Comparison of ENCODE assay signal across 26 cellular contexts in the genomic region with DNA sequence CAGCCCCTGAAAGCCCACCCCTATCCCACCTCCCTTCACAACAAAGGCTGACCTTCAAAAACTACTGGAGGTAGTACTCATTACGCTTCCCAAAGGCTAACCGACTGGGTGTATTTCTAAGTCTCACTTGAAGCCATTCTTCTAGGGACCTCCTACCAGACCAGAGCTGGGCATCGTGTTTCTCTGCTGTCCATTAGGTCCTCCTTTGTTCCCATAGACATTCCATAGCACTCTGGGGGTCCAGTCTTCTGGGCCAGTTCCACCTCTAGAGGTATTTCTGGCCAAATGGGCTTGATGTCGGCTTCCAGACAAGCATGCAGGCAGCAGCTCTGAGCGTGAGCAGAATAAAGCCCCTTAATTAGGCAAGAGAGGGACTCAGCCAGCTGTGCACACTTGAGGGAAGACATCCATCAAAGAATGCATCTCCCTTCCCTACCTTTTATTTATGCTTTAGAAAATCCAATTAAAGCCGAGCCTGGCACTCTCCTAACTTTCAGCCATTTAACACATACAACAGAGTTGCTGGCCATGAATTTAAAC.
DNase-seq lines count a peak whose midpoint lies in the region; ATAC-seq and TF ChIP-seq lines count a peak whose summit lies in the region.
"Had no signal": no experiment of that assay in that cellular context is flagged by ENCODE, and none has a peak within 500 bp of the region (broad histone marks: within the 10 kb centered on the region; RNA-seq: fewer than 3 reads in every experiment).

No MANE protein-coding gene starts in this region.

- peak overlapping the region; percentile 47 for H3K27ac ChIP-seq in colonic mucosa
- H3K27ac ChIP-seq: RWPE1 had no signal

- H3K36me3 Mint-ChIP-seq in nephron progenitor cell (ENCODE audit: low read depth), result peaks cover 8% of the 10 kb centered on the region
- no peaks in the 10 kb centered on the region for H3K36me3 Mint-ChIP-seq in activated T-helper 2 cell treated with anti-CD3 and anti-CD28 coated beads, Interferon-gamma antibody, Interleukin-2, Interleukin-4, amounts not matched to agents 10 μg/mL and 5 μg/mL and 100 μg/mL, durations not matched to agents 14 hours and 24 hours and 36 hours (ENCODE audit: low read depth)
- H3K36me3 Mint-ChIP-seq: brain; CD14-positive monocyte; mesothelial cell of epicardium; natural killer cell treated with Interleukin-12 subunit alpha and Interleukin-12 subunit beta and Interleukin-15 and Interleukin-18, amount 100 ng/mL, for 72 hours; stimulated activated memory B cell treated with anti-CD40 and anti-IgM and Interleukin-4, amounts not matched to agents 10 μg/mL and 1 μg/mL and 100 μg/mL, for 72 hours had no signal

- peaks cover 10% of the 10 kb centered on the region for H3K27me3 Mint-ChIP-seq in nephron progenitor cell (ENCODE audit: low read depth, poor library complexity)
- H3K27me3 Mint-ChIP-seq in activated T-helper 2 cell treated with anti-CD3 and anti-CD28 coated beads, Interferon-gamma antibody, Interleukin-2, Interleukin-4, amounts not matched to agents 10 μg/mL and 5 μg/mL and 100 μg/mL, durations not matched to agents 14 hours and 24 hours and 36 hours (ENCODE audit: low read depth), result peaks cover 7% of the 10 kb centered on the region

- peaks cover 11% of the 10 kb centered on the region for H3K9me3 Mint-ChIP-seq in nephron progenitor cell
- H3K9me3 Mint-ChIP-seq in activated T-helper 2 cell treated with anti-CD3 and anti-CD28 coated beads, Interferon-gamma antibody, Interleukin-2, Interleukin-4, amounts not matched to agents 10 μg/mL and 5 μg/mL and 100 μg/mL, durations not matched to agents 14 hours and 24 hours and 36 hours, result no peaks in the 10 kb centered on the region
- H3K9me3 Mint-ChIP-seq: natural killer cell treated with Interleukin-12 subunit alpha and Interleukin-12 subunit beta and Interleukin-15 and Interleukin-18, amount 100 ng/mL, for 72 hours; stimulated activated memory B cell treated with anti-CD40 and anti-IgM and Interleukin-4, amounts not matched to agents 10 μg/mL and 1 μg/mL and 100 μg/mL, for 72 hours had no signal

- no peaks in the 10 kb centered on the region for H3K27me3 ChIP-seq in colonic mucosa
- H3K27me3 ChIP-seq: MG63 had no signal

- H3K4me3 Mint-ChIP-seq in nephron progenitor cell, result no peak overlapping the region
- H3K4me3 Mint-ChIP-seq in activated T-helper 2 cell treated with anti-CD3 and anti-CD28 coated beads, Interferon-gamma antibody, Interleukin-2, Interleukin-4, amounts not matched to agents 10 μg/mL and 5 μg/mL and 100 μg/mL, durations not matched to agents 14 hours and 24 hours and 36 hours (ENCODE audit: low read depth), result no peak overlapping the region
- H3K4me3 Mint-ChIP-seq: brain; CD14-positive monocyte; mesothelial cell of epicardium; natural killer cell treated with Interleukin-12 subunit alpha and Interleukin-12 subunit beta and Interleukin-15 and Interleukin-18, amount 100 ng/mL, for 72 hours; stimulated activated memory B cell treated with anti-CD40 and anti-IgM and Interleukin-4, amounts not matched to agents 10 μg/mL and 1 μg/mL and 100 μg/mL, for 72 hours had no signal

- no peaks in the 10 kb centered on the region for H3K9me3 ChIP-seq in colonic mucosa
- H3K9me3 ChIP-seq: MG63, thoracic aorta had no signal

- no peak for ATAC-seq in HG03565 (IDR thresholded peaks at IDR 0.05; ENCODE audit: unreplicated experiment)
- ATAC-seq: HCT116; left colon; stimulated activated memory B cell treated with anti-CD40 and anti-IgM and Interleukin-4, amounts not matched to agents 10 μg/mL and 1 μg/mL and 100 μg/mL, for 72 hours had no signal

- DNase-seq in G401 (ENCODE audit: low spot score) (peak; percentile 70), NCI-H2227 (lab: John Stamatoyannopoulos, UW; ENCODE audit: unreplicated experiment) (peak; percentile 61), colonic mucosa (no peak), nephron progenitor cell (no peak), putamen (ENCODE audit: low spot score) (no peak)
- no peak for DNase-seq in activated CD4-positive, CD25-positive, alpha-beta regulatory T cell (lab: John Stamatoyannopoulos, UW)
- no peak for DNase-seq in activated T-helper 2 cell treated with anti-CD3 and anti-CD28 coated beads, Interferon-gamma antibody, Interleukin-2, Interleukin-4, amounts not matched to agents 10 μg/mL and 5 μg/mL and 100 μg/mL, durations not matched to agents 14 hours and 24 hours and 36 hours (ENCODE audit: low spot score)
- DNase-seq: activated CD8-positive, alpha-beta memory T cell treated with anti-CD3 and anti-CD28 coated beads, Interleukin-2, amount 50 U/mL, for 4 hours; activated effector memory CD4-positive, alpha-beta T cell treated with anti-CD3 and anti-CD28 coated beads, Interleukin-2, amount 50 U/mL, for 16 hours; head of caudate nucleus; left colon; MG63; NCI-H1436; NCI-H226; stimulated activated CD4-positive, alpha-beta T cell treated with anti-CD3 and anti-CD28 coated beads, Interleukin-2, amount 100 ng/mL, for 24 hours had no signal

- intact Hi-C loops in colonic mucosa (cut with DNase I), result no loop called here
- intact Hi-C loops in activated T-helper 2 cell treated with anti-CD3 and anti-CD28 coated beads, Interferon-gamma antibody, Interleukin-2, Interleukin-4, amounts not matched to agents 10 μg/mL and 5 μg/mL and 100 μg/mL, durations not matched to agents 14 hours and 24 hours and 36 hours (cut with micrococcal nuclease), result no loop called here

- H3K4me1 ChIP-seq in colonic mucosa, result no peaks in the 10 kb centered on the region

- TF ChIP-seq CTCF in colonic mucosa (IDR thresholded peaks at IDR 0.05), result no peak
- TF ChIP-seq CTCF in nephron progenitor cell (IDR thresholded peaks at IDR 0.05), result no peak

- no peak overlapping the region for H3K9ac ChIP-seq in colonic mucosa (ENCODE audit: low read depth in 2 of 2, low read length in 2 of 2)

- peak overlapping the region; percentile 51 for H3K27ac Mint-ChIP-seq in nephron progenitor cell
- no peak overlapping the region for H3K27ac Mint-ChIP-seq in activated T-helper 2 cell treated with anti-CD3 and anti-CD28 coated beads, Interferon-gamma antibody, Interleukin-2, Interleukin-4, amounts not matched to agents 10 μg/mL and 5 μg/mL and 100 μg/mL, durations not matched to agents 14 hours and 24 hours and 36 hours
- H3K27ac Mint-ChIP-seq: CD14-positive monocyte; mesothelial cell of epicardium; natural killer cell treated with Interleukin-12 subunit alpha and Interleukin-12 subunit beta and Interleukin-15 and Interleukin-18, amount 100 ng/mL, for 72 hours; progenitor cell of endocrine pancreas; stimulated activated memory B cell treated with anti-CD40 and anti-IgM and Interleukin-4, amounts not matched to agents 10 μg/mL and 1 μg/mL and 100 μg/mL, for 72 hours had no signal

- in situ Hi-C loops in G401 (cut with HindIII; ENCODE audit: low sequenced_read_pairs), result no loop called here

- no peaks in the 10 kb centered on the region for H3K36me3 ChIP-seq in colonic mucosa
- H3K36me3 ChIP-seq: MG63, thoracic aorta had no signal

- H3K4me3 ChIP-seq in colonic mucosa, result no peak overlapping the region
- H3K4me3 ChIP-seq: MG63, skin epidermis, thoracic aorta had no signal

- peaks cover 32% of the 10 kb centered on the region for H3K4me1 Mint-ChIP-seq in nephron progenitor cell
- no peaks in the 10 kb centered on the region for H3K4me1 Mint-ChIP-seq in activated T-helper 2 cell treated with anti-CD3 and anti-CD28 coated beads, Interferon-gamma antibody, Interleukin-2, Interleukin-4, amounts not matched to agents 10 μg/mL and 5 μg/mL and 100 μg/mL, durations not matched to agents 14 hours and 24 hours and 36 hours (ENCODE audit: low read depth)
- H3K4me1 Mint-ChIP-seq: stimulated activated memory B cell treated with anti-CD40 and anti-IgM and Interleukin-4, amounts not matched to agents 10 μg/mL and 1 μg/mL and 100 μg/mL, for 72 hours had no signal

Comparison
In these comparisons a context has a peak if more than half of its experiments do, and no peak if none do; other contexts are left out.
1. DNase-seq: peak in G401 (single experiment) and NCI-H2227 (single experiment); none in colonic mucosa (single experiment), nephron progenitor cell (single experiment), activated CD4-positive, CD25-positive, alpha-beta regulatory T cell (0 of 4), activated T-helper 2 cell treated with anti-CD3 and anti-CD28 coated beads, Interferon-gamma antibody, Interleukin-2, Interleukin-4, amounts not matched to agents 10 μg/mL and 5 μg/mL and 100 μg/mL, durations not matched to agents 14 hours and 24 hours and 36 hours (single experiment) and putamen (single experiment).